Comparison of ENCODE assay signal across 1 cellular context in genomic region chr12:89663577-89664357, GRCh38.
TF ChIP-seq lines count a peak whose summit lies in the region.

No MANE protein-coding gene starts in this region.

TF ChIP-seq in HEK293, 187 proteins besides CTCF, POLR2A, EP300 and RAD21 (continued from another document):
- peak; percentile 98 for TF ChIP-seq PRDM6 (tag by site-specific recombination; IDR thresholded peaks at IDR 0.05)
- no peak for TF ChIP-seq ZNF548 (tag by site-specific recombination; IDR thresholded peaks at IDR 0.05)
- 0 out of 2 replicates have a peak, but pooled peaks have one; percentile 4 for TF ChIP-seq ATF2 (tag by site-specific recombination; IDR thresholded peaks at IDR 0.05; ENCODE audit: low read depth)
- TF ChIP-seq ZNF76 (tag by site-specific recombination; IDR thresholded peaks at IDR 0.05; ENCODE audit: borderline replicate concordance, low read depth) = no peak
- peak; percentile 28; the same call in 1 of the 2 replicates for TF ChIP-seq ZBTB8A (tag by site-specific recombination; IDR thresholded peaks at IDR 0.05)
- no peak for TF ChIP-seq ZNF571 (tag by site-specific recombination; IDR thresholded peaks at IDR 0.05)
- TF ChIP-seq MYNN (tag by site-specific recombination; IDR thresholded peaks at IDR 0.05; ENCODE audit: borderline replicate concordance) = no peak
- TF ChIP-seq ZNF341 (tag by site-specific recombination; IDR thresholded peaks at IDR 0.05; ENCODE audit: low read depth) = peak; percentile 90
- TF ChIP-seq MEIS1 (CRISPR knock-in tag; IDR thresholded peaks at IDR 0.05; ENCODE audit: borderline replicate concordance) = 0 out of 2 replicates have a peak, but pooled peaks have one; percentile 23
- no peak for TF ChIP-seq INSM2 (tag by site-specific recombination; IDR thresholded peaks at IDR 0.05)
- no peak for TF ChIP-seq KLF8 (tag by site-specific recombination; IDR thresholded peaks at IDR 0.05)
- TF ChIP-seq PRDM1 (tag by site-specific recombination; IDR thresholded peaks at IDR 0.05) = peak; percentile 81
- TF ChIP-seq YY2 (tag by site-specific recombination; IDR thresholded peaks at IDR 0.05) = no peak
- no peak for TF ChIP-seq ZNF292 (tag by site-specific recombination; IDR thresholded peaks at IDR 0.05; ENCODE audit: borderline replicate concordance, low read depth)
- peak; percentile 62; the same call in 1 of the 2 replicates for TF ChIP-seq ZEB2 (tag by site-specific recombination; IDR thresholded peaks at IDR 0.05)
- peak; percentile 58 for TF ChIP-seq ZNF843 (tag by site-specific recombination; IDR thresholded peaks at IDR 0.05)
- no peak for TF ChIP-seq ZBTB26 (tag by site-specific recombination; optimal IDR thresholded peaks at IDR 0.05)
- peak; percentile 77 for TF ChIP-seq OSR2 (tag by site-specific recombination; IDR thresholded peaks at IDR 0.05)
- TF ChIP-seq ZNF362 (tag by site-specific recombination; IDR thresholded peaks at IDR 0.05) = 0 out of 2 replicates have a peak, but pooled peaks have one; percentile 25
- TF ChIP-seq ZNF792 (tag by site-specific recombination; IDR thresholded peaks at IDR 0.05) = no peak
TF ChIP-seq in HEK293: peak in this region for 19.
